ENCODE assay signal across 2 cellular contexts in the genomic region with DNA sequence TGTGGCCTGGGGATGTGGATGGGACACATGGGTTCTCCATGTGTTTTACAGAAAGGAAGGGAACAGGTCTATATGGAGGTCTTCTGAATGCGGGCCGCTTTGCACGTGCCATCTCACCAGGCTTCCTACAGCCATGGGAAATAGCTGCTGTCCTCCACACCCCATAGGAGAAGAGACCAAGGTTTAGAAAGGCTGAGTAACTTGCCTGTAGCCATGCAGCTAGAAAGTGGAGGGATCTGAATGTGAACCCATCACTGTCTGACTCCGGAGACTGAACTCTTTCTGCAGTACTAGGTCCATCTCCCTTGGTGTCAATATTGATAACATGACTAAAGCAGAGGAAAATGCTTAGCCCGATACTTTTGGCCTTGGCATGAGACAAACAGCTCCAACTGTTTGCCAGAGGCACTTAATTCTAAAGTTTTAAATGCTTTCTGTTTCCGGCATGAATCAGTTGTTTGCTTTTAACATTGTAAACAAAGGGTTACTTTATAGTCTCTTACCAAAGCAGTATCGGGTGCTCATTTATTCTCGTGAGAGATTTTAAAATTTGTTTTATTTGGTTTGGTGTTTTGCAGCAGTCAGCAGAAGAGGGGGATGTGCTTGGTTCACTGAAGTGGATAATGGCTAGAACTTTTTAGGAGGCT.
TF ChIP-seq lines count a peak whose summit lies in the region.

No MANE protein-coding gene starts in this region.

TF ChIP-seq in IMR-90, 13 proteins besides CTCF, POLR2A, EP300 and RAD21:
- TF ChIP-seq FOS (IDR thresholded peaks at IDR 0.05; ENCODE audit: low read depth, low read length) (no peak), MAFK (IDR thresholded peaks at IDR 0.05; ENCODE audit: low read depth, low read length) (peak; percentile 58)

TF ChIP-seq in H1, 55 proteins besides CTCF, POLR2A, EP300 and RAD21:
- TF ChIP-seq ZNF274 (IDR thresholded peaks at IDR 0.05; ENCODE audit: borderline replicate concordance, extremely low read depth, low read length) = no peak
